8 cellular contexts compared by ENCODE assay signal in genomic region chr11:9265211-9266131, GRCh38. TPM values are rescaled to one million over a fixed set of nuclear protein-coding genes. Genes with fewer than 3 reads are reported as not detected.
A peak's percentile ranks its signal among the peaks of the same experiment; 100 is the strongest.
DNase-seq lines count a peak whose midpoint lies in the region; ATAC-seq, FAIRE-seq and TF ChIP-seq lines count a peak whose summit lies in the region.

Gene DENND5A, minus strand, starts transcription at chr11:9265350. Its CDS starts 281 bp downstream, at chr11:9265069.

- peak within 1 kb of the TSS; percentile 84 for H3K4me3 Mint-ChIP-seq in activated naive CD4-positive, alpha-beta T cell treated with anti-CD3 and anti-CD28 coated beads for 36 hours
- H3K4me3 Mint-ChIP-seq in neural progenitor cell: peak within 1 kb of the TSS; percentile 96

- H3F3A ChIP-seq in neural progenitor cell (ENCODE audit: low read depth): peaks cover 24% of the 10 kb centered on the region

- DNase-seq in BJ (ENCODE audit: low read depth): no peak
- DNase-seq in LHCN-M2 (ENCODE audit: low read depth): peak; percentile 76
- DNase-seq in SJCRH30: peak; percentile 92 to 94
- peak; percentile 62 for DNase-seq in activated naive CD4-positive, alpha-beta T cell treated with anti-CD3 and anti-CD28 coated beads for 36 hours
- peak; percentile 93 to 96 for DNase-seq in frontal cortex (ENCODE audit: low spot score in 2 of 2)
- peak; percentile 96 for DNase-seq in neural progenitor cell (ENCODE audit: low spot score)
- DNase-seq in testis: peak; percentile 87

- H4K20me1 ChIP-seq in neural progenitor cell (ENCODE audit: low read depth): peaks cover 14% of the 10 kb centered on the region

- H3K27me3 ChIP-seq in BJ (ENCODE audit: control insufficient read depth, insufficient read depth, low read length) (no peaks in the 10 kb centered on the region), SJCRH30 (no peaks in the 10 kb centered on the region), neural progenitor cell (no peaks in the 10 kb centered on the region), testis (no peaks in the 10 kb centered on the region)

- peaks cover 43% of the 10 kb centered on the region for H3K79me2 ChIP-seq in neural progenitor cell (ENCODE audit: low read depth)

- peak within 1 kb of the TSS; percentile 66 for H2AFZ ChIP-seq in neural progenitor cell (replicated peaks)

- FAIRE-seq in frontal cortex (lab: Jason Lieb, UNC): no peak

- peak; percentile 48 for TF ChIP-seq POLR2A in testis (IDR thresholded peaks at IDR 0.05)

- intact Hi-C loops in activated naive CD4-positive, alpha-beta T cell treated with anti-CD3 and anti-CD28 coated beads for 36 hours (cut with micrococcal nuclease): loop anchor here (2.0 kb wide), 1 partner anchor 347 kb away; no protein-coding TSS in a partner anchor
- intact Hi-C loops in testis (cut with DNase I; ENCODE audit: low total_unique reads): no loop called here

- WGBS in testis, 2 donors: 4 to 10% methylated on average over 28 to 49 of the region's 63 CpGs

- H3K4me1 Mint-ChIP-seq in activated naive CD4-positive, alpha-beta T cell treated with anti-CD3 and anti-CD28 coated beads for 36 hours (ENCODE audit: low read depth): peaks cover 30% of the 10 kb centered on the region
- H3K4me1 Mint-ChIP-seq in neural progenitor cell: peaks cover 35% of the 10 kb centered on the region

- H3K9me3 ChIP-seq in SJCRH30 (replicated peaks) (no peaks in the 10 kb centered on the region), neural progenitor cell (ENCODE audit: low read depth) (no peaks in the 10 kb centered on the region), testis (no peaks in the 10 kb centered on the region)

- H3K27ac ChIP-seq in SJCRH30: peak within 1 kb of the TSS; percentile 79
- peak within 1 kb of the TSS; percentile 80 for H3K27ac ChIP-seq in neural progenitor cell
- H3K27ac ChIP-seq in testis: peak within 1 kb of the TSS; percentile 84 to 97

- H3K9ac ChIP-seq in neural progenitor cell: peak within 1 kb of the TSS; percentile 85

- CTCF ChIA-PET in BJ (lab: Yijun Ruan, JAX): interaction anchor here (0.6 to 1.9 kb wide), 3 partner anchors 13 to 87 kb away, joined by 3 to 9 read pairs (median 4); no protein-coding TSS in a partner anchor
- CTCF ChIA-PET in activated naive CD4-positive, alpha-beta T cell treated with anti-CD3 and anti-CD28 coated beads for 36 hours (lab: Charles Lee): interaction anchor here (0.6 to 2.2 kb wide), 2 partner anchors 19 to 48 kb away, joined by 4 to 5 read pairs; no protein-coding TSS in a partner anchor

- peak; percentile 43 for ATAC-seq in GM19463 (IDR thresholded peaks at IDR 0.05; ENCODE audit: unreplicated experiment)

- H3K36me3 Mint-ChIP-seq in activated naive CD4-positive, alpha-beta T cell treated with anti-CD3 and anti-CD28 coated beads for 36 hours (ENCODE audit: low read depth): peaks cover 1% of the 10 kb centered on the region
- H3K36me3 Mint-ChIP-seq in neural progenitor cell: peaks cover 11% of the 10 kb centered on the region

- H3K4me2 ChIP-seq in neural progenitor cell: peak within 1 kb of the TSS; percentile 94

- peaks cover 11% of the 10 kb centered on the region for H3K4me1 ChIP-seq in SJCRH30
- no peaks in the 10 kb centered on the region for H3K4me1 ChIP-seq in neural progenitor cell
- peaks cover 4% of the 10 kb centered on the region for H3K4me1 ChIP-seq in testis

- H3K4me3 ChIP-seq in BJ (ENCODE audit: low read depth, low read length) (peak within 1 kb of the TSS; percentile 93), SJCRH30 (peak within 1 kb of the TSS; percentile 99), neural progenitor cell (peak within 1 kb of the TSS; percentile 85), testis (peak within 1 kb of the TSS; percentile 88 to 96)

- no peak for TF ChIP-seq CTCF in BJ (IDR thresholded peaks at IDR 0.05; ENCODE audit: insufficient read depth, low read depth, low read length)
- TF ChIP-seq CTCF in neural progenitor cell (IDR thresholded peaks at IDR 0.05): no peak
- no peak for TF ChIP-seq CTCF in testis (IDR thresholded peaks at IDR 0.05)

- H3K36me3 ChIP-seq in BJ (ENCODE audit: control insufficient read depth, insufficient read depth, low read length) (no peaks in the 10 kb centered on the region), SJCRH30 (no peaks in the 10 kb centered on the region), neural progenitor cell (no peaks in the 10 kb centered on the region), testis (ENCODE audit: low read depth, missing control alignments) (no peaks in the 10 kb centered on the region)

- H3K9me3 Mint-ChIP-seq in activated naive CD4-positive, alpha-beta T cell treated with anti-CD3 and anti-CD28 coated beads for 36 hours: no peaks in the 10 kb centered on the region
- no peaks in the 10 kb centered on the region for H3K9me3 Mint-ChIP-seq in neural progenitor cell

- POLR2A ChIA-PET in BJ (lab: Charles Lee): interaction anchor here (0.5 to 0.6 kb wide), 2 partner anchors 128 to 224 kb away, joined by 3 read pairs; no protein-coding TSS in a partner anchor

- peaks cover 3% of the 10 kb centered on the region for H3K27me3 Mint-ChIP-seq in activated naive CD4-positive, alpha-beta T cell treated with anti-CD3 and anti-CD28 coated beads for 36 hours (ENCODE audit: low read depth)
- peaks cover 3% of the 10 kb centered on the region for H3K27me3 Mint-ChIP-seq in neural progenitor cell (ENCODE audit: insufficient read depth, low read depth)

- H3K27ac Mint-ChIP-seq in activated naive CD4-positive, alpha-beta T cell treated with anti-CD3 and anti-CD28 coated beads for 36 hours: peak within 1 kb of the TSS; percentile 95
- H3K27ac Mint-ChIP-seq in neural progenitor cell: peak within 1 kb of the TSS; percentile 82

RNA-seq across cellular contexts. Expression of gene DENND5A, which starts in this region (rescaled TPM):
- polyA plus RNA-seq in BJ (2011; rRNA removed) (194 and 289 TPM in 2 replicates), testis (ENCODE audit: insufficient read depth, low read depth, low replicate concordance) (51.2 TPM)
- polyA minus RNA-seq in BJ (2011; rRNA and poly(A)+ RNA removed): 288 and 427 TPM in 2 replicates
- total RNA-seq in LHCN-M2 (2014; rRNA removed) (81.1 and 91.2 TPM in 2 replicates), frontal cortex (119 TPM), neural progenitor cell (ENCODE audit: low replicate concordance) (134 and 142 TPM in 2 replicates), testis (10 to 100 TPM; 73.6 to 88.8 TPM)
- 78.9 TPM for polyA plus RNA-seq in LHCN-M2 (2012)
- total RNA-seq in SJCRH30 (2014; rRNA removed; shearing (Covaris generic)): 105 and 113 TPM in 2 replicates
- 10 to 100 TPM; 62.3 to 63.5 TPM for total RNA-seq in activated naive CD4-positive, alpha-beta T cell treated with anti-CD3 and anti-CD28 coated beads for 36 hours
